22 cellular contexts compared by ENCODE assay signal in genomic region chr3:18987070-18987469, GRCh38.
DNase-seq lines count a peak whose midpoint lies in the region; ATAC-seq, FAIRE-seq and TF ChIP-seq lines count a peak whose summit lies in the region.
"Had no signal": no experiment of that assay in that cellular context is flagged by ENCODE, and none has a peak within 500 bp of the region (broad histone marks: within the 10 kb centered on the region; RNA-seq: fewer than 3 reads in every experiment).

No MANE protein-coding gene starts in this region.

- BruUV-seq in K562 (replicated peaks; lab: Mats Ljungman, UMichigan), result no TSS peak

- H3K9me3 ChIP-seq in K562 (replicated peaks; ENCODE audit: control insufficient read depth, insufficient read depth, low read depth, low read length), result no peaks in the 10 kb centered on the region
- H3K9me3 ChIP-seq: A549; BLaER1 treated with 17β-estradiol and CSF1 and Interleukin-3, amounts not matched to agents 10 nM and 100 nM; Caco-2 had no signal

- H3K4me1 ChIP-seq in GM23338 (ENCODE audit: insufficient read depth) (peaks cover 48% of the 10 kb centered on the region), K562 (replicated peaks in 1 of 2; ENCODE audit: control insufficient read depth in 2 of 2, insufficient read depth in 2 of 2, low read length in 2 of 2) (no peaks in the 10 kb centered on the region)
- H3K4me1 ChIP-seq: A549, Caco-2 had no signal

- in situ Hi-C loops in K562 (cut with MboI), result no loop called here

- H2AFZ ChIP-seq in GM23338, result no peak overlapping the region
- H2AFZ ChIP-seq in K562 (ENCODE audit: low read depth, low read length), result no peak overlapping the region

- H4K20me1 ChIP-seq in GM23338 (replicated peaks; ENCODE audit: insufficient read depth) (no peaks in the 10 kb centered on the region), K562 (replicated peaks; ENCODE audit: control insufficient read depth, insufficient read depth, low read length) (no peaks in the 10 kb centered on the region)
- H4K20me1 ChIP-seq: BLaER1 treated with 17β-estradiol and CSF1 and Interleukin-3, amounts not matched to agents 10 nM and 100 nM had no signal

- no peak overlapping the region for H3K27ac Mint-ChIP-seq in GM23338
- H3K27ac Mint-ChIP-seq: B cell; CD4-positive, alpha-beta T cell; CD8-positive, alpha-beta T cell had no signal

- peaks cover 5% of the 10 kb centered on the region; the same call in 1 of the 2 replicates for H3K9me2 ChIP-seq in GM23338 (ENCODE audit: insufficient read depth)

- H3K79me2 ChIP-seq in GM23338 (replicated peaks; ENCODE audit: insufficient read depth) (no peaks in the 10 kb centered on the region), K562 (ENCODE audit: control insufficient read depth, insufficient read depth, low read length) (no peaks in the 10 kb centered on the region)

- H3K4me2 ChIP-seq in GM23338, result no peak overlapping the region
- H3K4me2 ChIP-seq in K562 (ENCODE audit: insufficient read depth, low read length), result no peak overlapping the region
- H3K4me2 ChIP-seq: A549; BLaER1 treated with 17β-estradiol and CSF1 and Interleukin-3, amounts not matched to agents 10 nM and 100 nM had no signal

- TF ChIP-seq CTCF in GM23338 (conservative IDR thresholded peaks at IDR 0.05; ENCODE audit: low read depth in 2 of 2) (no peak), K562 (IDR thresholded peaks at IDR 0.05 in 2 of 3, conservative IDR thresholded peaks at IDR 0.05 in 1 of 3; ENCODE audit: insufficient read depth in 2 of 3, low read depth in 1 of 3, low read length in 3 of 3) (no peak)

- peak; percentile 77 for FAIRE-seq in A204.1 (lab: Jason Lieb, UNC)
- FAIRE-seq in K562 (lab: Jason Lieb, UNC), result no peak
- FAIRE-seq: A549, D721Med, G401.6, GM12891, GM19239 had no signal

- CTCF ChIA-PET in K562 (lab: Yijun Ruan, JAX; ENCODE audit: low intra/inter-chr PET ratio), result no interaction called here

- no peak for TF ChIP-seq RAD21 in K562 (CRISPR knock-in tag; conservative IDR thresholded peaks at IDR 0.05 in 1 of 2, IDR thresholded peaks at IDR 0.05 in 1 of 2)

- H3K4me1 Mint-ChIP-seq in GM23338, result peaks cover 43% of the 10 kb centered on the region
- H3K4me1 Mint-ChIP-seq: B cell had no signal

- TF ChIP-seq POLR2A in K562 (conservative IDR thresholded peaks at IDR 0.05), result no peak

- H3K36me3 ChIP-seq in GM23338 (ENCODE audit: insufficient read depth) (no peaks in the 10 kb centered on the region), K562 (ENCODE audit: control insufficient read depth, insufficient read depth, low read length) (no peaks in the 10 kb centered on the region)
- H3K36me3 ChIP-seq: BLaER1 treated with 17β-estradiol and CSF1 and Interleukin-3, amounts not matched to agents 10 nM and 100 nM had no signal

- peaks cover 3% of the 10 kb centered on the region; the same call in 1 of the 3 replicates for H3K9me3 Mint-ChIP-seq in GM23338
- H3K9me3 Mint-ChIP-seq: CD8-positive, alpha-beta T cell had no signal

- no peaks in the 10 kb centered on the region for H3K36me3 Mint-ChIP-seq in GM23338 (ENCODE audit: low read depth)
- H3K36me3 Mint-ChIP-seq: CD8-positive, alpha-beta T cell had no signal

- H3F3A ChIP-seq in GM23338 (replicated peaks; ENCODE audit: low read depth), result no peaks in the 10 kb centered on the region

- H3K27ac ChIP-seq in GM23338 (ENCODE audit: low read depth) (no peak overlapping the region), K562 (ENCODE audit: extremely low read depth, low read depth, low read length) (no peak overlapping the region)
- H3K27ac ChIP-seq: A549; BLaER1 treated with 17β-estradiol and CSF1 and Interleukin-3, amounts not matched to agents 10 nM and 100 nM; C4-2B had no signal

- ATAC-seq in GM23338, result no peak
- no peak for ATAC-seq in K562
- ATAC-seq in HG02981 (IDR thresholded peaks at IDR 0.05; ENCODE audit: unreplicated experiment), result no peak
- ATAC-seq: A549; CD8-positive, alpha-beta T cell had no signal

- H3K4me3 ChIP-seq in GM23338 (no peak overlapping the region), K562 (no peak overlapping the region)
- H3K4me3 ChIP-seq: A549; BLaER1 treated with 17β-estradiol and CSF1 and Interleukin-3, amounts not matched to agents 10 nM and 100 nM had no signal

- DNase-seq in GM23338 (ENCODE audit: low spot score), result peak; percentile 27
- no peak for DNase-seq in K562 (ENCODE audit: extremely low read depth in 1 of 4, low spot score in 3 of 4)
- no peak for DNase-seq in NCI-H524 treated with DMSO at 0.1 percent for 48 hours (lab: John Stamatoyannopoulos, UW)
- no peak for DNase-seq in activated T-cell treated with anti-CD3 and anti-CD28 coated beads, Interleukin-2, amount 50 U/mL, for 48 hours
- DNase-seq: 8988T; AML-193; Caco-2; Calu3; CD4-positive, alpha-beta T cell; CD8-positive, alpha-beta T cell; DMS79 treated with DMSO at 0.1 percent for 48 hours; GF-D8 had no signal

- POLR2A ChIA-PET in K562 (lab: Yijun Ruan, JAX), result no interaction called here

- intact Hi-C loops in K562 (cut with micrococcal nuclease), result no loop called here

- no peaks in the 10 kb centered on the region for H3K27me3 ChIP-seq in GM23338 (ENCODE audit: insufficient read depth)
- no peaks in the 10 kb centered on the region for H3K27me3 ChIP-seq in K562 (ENCODE audit: control insufficient read depth in 2 of 2, insufficient read depth in 2 of 2, low read length in 2 of 2)
- H3K27me3 ChIP-seq: BLaER1 treated with 17β-estradiol and CSF1 and Interleukin-3, amounts not matched to agents 10 nM and 100 nM had no signal

- H3K9ac ChIP-seq in K562 (ENCODE audit: insufficient read depth in 1 of 2, low read depth in 2 of 2, low read length in 2 of 2), result no peak overlapping the region
- H3K9ac ChIP-seq: BLaER1 treated with 17β-estradiol and CSF1 and Interleukin-3, amounts not matched to agents 10 nM and 100 nM had no signal

- H3K4me3 Mint-ChIP-seq in GM23338, result no peak overlapping the region
- H3K4me3 Mint-ChIP-seq: B cell; CD4-positive, alpha-beta T cell; CD8-positive, alpha-beta T cell had no signal

- no peaks in the 10 kb centered on the region for H3K27me3 Mint-ChIP-seq in GM23338 (ENCODE audit: insufficient read depth, low read depth, poor library complexity)
- H3K27me3 Mint-ChIP-seq: B cell had no signal

- no peaks in the 10 kb centered on the region for H3K9me1 ChIP-seq in K562 (ENCODE audit: control insufficient read depth, insufficient read depth, low read length)

- TF ChIP-seq EP300 in K562 (IDR thresholded peaks at IDR 0.05; ENCODE audit: low read length), result no peak

TF ChIP-seq in GM23338, 12 proteins besides CTCF, POLR2A, EP300 and RAD21 (continues in another document):
- no peak for TF ChIP-seq ETS1 (IDR thresholded peaks at IDR 0.05)

TF ChIP-seq in K562, 482 proteins besides CTCF, POLR2A, EP300 and RAD21:
- TF ChIP-seq JUNB (CRISPR knock-in tag; conservative IDR thresholded peaks at IDR 0.05), result no peak
- no peak for TF ChIP-seq SLC30A9 (CRISPR knock-in tag; IDR thresholded peaks at IDR 0.05)
- TF ChIP-seq ZNF76 (CRISPR knock-in tag; IDR thresholded peaks at IDR 0.05; ENCODE audit: borderline replicate concordance), result no peak
- TF ChIP-seq CEBPG (CRISPR knock-in tag; IDR thresholded peaks at IDR 0.05), result no peak
- peak; percentile 44 to 90; a peak in 3 of 4 replicates for TF ChIP-seq CEBPG (tag; conservative IDR thresholded peaks at IDR 0.05 in 1 of 2, IDR thresholded peaks at IDR 0.05 in 1 of 2)
- peak; percentile 61 for TF ChIP-seq CEBPB (tag; IDR thresholded peaks at IDR 0.05)
- TF ChIP-seq HDGF (IDR thresholded peaks at IDR 0.05), result no peak
- no peak for TF ChIP-seq ZMIZ1 (IDR thresholded peaks at IDR 0.05; ENCODE audit: low read depth in 2 of 2, low read length in 2 of 2)
- TF ChIP-seq SP2 (IDR thresholded peaks at IDR 0.05; ENCODE audit: extremely low read depth, low read depth, low read length, poor library complexity, severe bottlenecking), result no peak
- no peak for TF ChIP-seq ZNF217 (CRISPR knock-in tag; IDR thresholded peaks at IDR 0.05)
